In genomic region chr6:12229332-12229731, GRCh38 we compare ENCODE assay signal across 20 cellular contexts.
"Had no signal": no experiment of that assay in that cellular context is flagged by ENCODE, and none has a peak within 500 bp of the region (broad histone marks: within the 10 kb centered on the region; RNA-seq: fewer than 3 reads in every experiment).

No MANE protein-coding gene starts in this region.

- DNase-seq: activated CD4-positive, CD25-positive, alpha-beta regulatory T cell treated with anti-CD3 and anti-CD28 coated beads, Interleukin-2, amount 50 U/mL, for 72 hours; activated CD8-positive, alpha-beta memory T cell treated with anti-CD3 and anti-CD28 coated beads, Interleukin-2, amount 50 U/mL, for 48 hours; activated effector memory CD4-positive, alpha-beta T cell treated with Interleukin-2 at 50 U/mL for 16 hours; amygdala; dermis blood vessel endothelial cell; endodermal cell; foreskin melanocyte; glutamatergic neuron; nephron progenitor cell; nucleus accumbens; posterior cingulate gyrus; retina; SJCRH30; stimulated activated CD4-positive, alpha-beta T cell treated with anti-CD3 and anti-CD28 coated beads, Interleukin-12 subunit alpha, Interleukin-12 subunit beta, amount 100 ng/mL, for 4 hours had no signal

- H3K4me3 Mint-ChIP-seq: activated naive CD8-positive, alpha-beta T cell; endodermal cell; mesothelial cell of epicardium; nephron progenitor cell; stimulated activated memory B cell treated with anti-CD40 and anti-IgM and Interleukin-4, amounts not matched to agents 10 μg/mL and 1 μg/mL and 100 μg/mL, for 72 hours had no signal

- H3K27ac ChIP-seq: cardiac muscle cell, epithelial cell of prostate, SJCRH30, VCaP had no signal

- H3K36me3 Mint-ChIP-seq: mesothelial cell of epicardium had no signal

- H3K9me3 ChIP-seq: SJCRH30 had no signal

- H3K27ac Mint-ChIP-seq: activated naive CD8-positive, alpha-beta T cell; endodermal cell; mesothelial cell of epicardium; stimulated activated memory B cell treated with anti-CD40 and anti-IgM and Interleukin-4, amounts not matched to agents 10 μg/mL and 1 μg/mL and 100 μg/mL, for 72 hours had no signal

- H3K36me3 ChIP-seq: cardiac muscle cell, SJCRH30 had no signal

- H3K4me1 ChIP-seq: SJCRH30 had no signal

- H3K27me3 ChIP-seq: cardiac muscle cell, SJCRH30 had no signal

- H3K27me3 Mint-ChIP-seq: activated naive CD8-positive, alpha-beta T cell; stimulated activated memory B cell treated with anti-CD40 and anti-IgM and Interleukin-4, amounts not matched to agents 10 μg/mL and 1 μg/mL and 100 μg/mL, for 72 hours had no signal

- H3K4me3 ChIP-seq: cardiac muscle cell, SJCRH30 had no signal

- H3K9me3 Mint-ChIP-seq: endodermal cell; mesothelial cell of epicardium; nephron progenitor cell; stimulated activated memory B cell treated with anti-CD40 and anti-IgM and Interleukin-4, amounts not matched to agents 10 μg/mL and 1 μg/mL and 100 μg/mL, for 72 hours had no signal
